In genomic region chr20:63831696-63832686, GRCh38 we compare ENCODE assay signal across 9 cellular contexts. TPM values are rescaled to one million over a fixed set of nuclear protein-coding genes. Genes with fewer than 3 reads are reported as not detected.
DNase-seq lines count a peak whose midpoint lies in the region; ATAC-seq and TF ChIP-seq lines count a peak whose summit lies in the region.
"Had no signal": no experiment of that assay in that cellular context is flagged by ENCODE, and none has a peak within 500 bp of the region (broad histone marks: within the 10 kb centered on the region; RNA-seq: fewer than 3 reads in every experiment).

No MANE protein-coding gene starts in this region.

- peak overlapping the region; percentile 84 for H3K14ac ChIP-seq in trophoblast cell (ENCODE audit: low read length)

- TF ChIP-seq POLR2A in Peyer's patch (IDR thresholded peaks at IDR 0.05) = no peak

- H3K79me1 ChIP-seq in trophoblast cell (ENCODE audit: low read length) = peaks cover 21% of the 10 kb centered on the region

- H3K27ac ChIP-seq in Peyer's patch = peak overlapping the region; percentile 53 to 76 (median 62)
- H3K27ac ChIP-seq in trophoblast cell (ENCODE audit: low read depth, low read length) = peak overlapping the region; percentile 50

- no CpG with 5 or more reads among the region's 124 CpGs for WGBS in trophoblast cell (ENCODE audit: extremely low coverage, insufficient coverage, insufficient read length)

- peak overlapping the region; percentile 94 for H2AFZ ChIP-seq in trophoblast cell (ENCODE audit: insufficient read depth, low read length, poor library complexity)

- peak overlapping the region; percentile 70 for H2BK120ac ChIP-seq in trophoblast cell (ENCODE audit: insufficient read depth, low read length, poor library complexity)

- intact Hi-C loops in Right ventricle myocardium superior (cut with DNase I) = no loop called here

- peak overlapping the region; percentile 97 for H3K4me2 ChIP-seq in trophoblast cell (ENCODE audit: low read length)

- peak overlapping the region; percentile 81 for H4K12ac ChIP-seq in trophoblast cell (ENCODE audit: low read depth, low read length)

- H2BK5ac ChIP-seq in trophoblast cell (ENCODE audit: low read depth, low read length, poor library complexity) = peak overlapping the region; percentile 53

- H3K27me3 ChIP-seq in H7 (ENCODE audit: control insufficient read depth, insufficient read depth, low read length) = peaks cover 23% of the 10 kb centered on the region
- peaks cover 0 to 18% of the 10 kb centered on the region in 2 donors for H3K27me3 ChIP-seq in Peyer's patch
- peaks cover 5% of the 10 kb centered on the region for H3K27me3 ChIP-seq in trophoblast cell (ENCODE audit: insufficient read depth, low read length)
- peaks cover 32% of the 10 kb centered on the region for H3K27me3 ChIP-seq in BE2C

- H4K91ac ChIP-seq in trophoblast cell (ENCODE audit: low read depth, low read length) = peak overlapping the region; percentile 92

- H3K18ac ChIP-seq in trophoblast cell (ENCODE audit: low read length) = peak overlapping the region; percentile 92

- H3K4ac ChIP-seq in trophoblast cell (ENCODE audit: low read depth, low read length) = peak overlapping the region; percentile 63

- peak overlapping the region; percentile 71 for H2AK5ac ChIP-seq in trophoblast cell (ENCODE audit: low read length)

- no peaks in the 10 kb centered on the region for H3K36me3 ChIP-seq in H7 (replicated peaks; ENCODE audit: control insufficient read depth, insufficient read depth, low read length)
- H3K36me3 ChIP-seq in Peyer's patch = no peaks in the 10 kb centered on the region
- H3K36me3 ChIP-seq in trophoblast cell (ENCODE audit: control insufficient read depth in 1 of 2, insufficient read depth in 2 of 2, low read length in 2 of 2) = no peaks in the 10 kb centered on the region
- no peaks in the 10 kb centered on the region for H3K36me3 ChIP-seq in BE2C

- H3K4me3 ChIP-seq in H7 (ENCODE audit: insufficient read depth, low read depth, low read length) (peak overlapping the region; percentile 49), Peyer's patch (peak overlapping the region; percentile 34 to 72 (median 62)), trophoblast cell (ENCODE audit: low read depth, low read length) (peak overlapping the region; percentile 80), BE2C (ENCODE audit: low read depth, low read length) (no peak overlapping the region; the same call in 1 of the 2 replicates)

- ATAC-seq in Right ventricle myocardium superior (ENCODE audit: poor library complexity) = peak; percentile 46

- DNase-seq in H7 (peak; percentile 89), Peyer's patch (peak in 2 of 3 donors; percentile 58 to 74), Right ventricle myocardium superior (peak; percentile 69), trophoblast cell (peak in 1 of 2 donors; percentile 38), AML-193 (lab: John Stamatoyannopoulos, UW) (no peak), SKM-1 treated with dmso at 0.1 percent for 144 hours (lab: John Stamatoyannopoulos, UW; ENCODE audit: unreplicated experiment) (no peak), medulla oblongata (ENCODE audit: extremely low spot score) (no peak), BE2C (no peak)

- H3K9me3 ChIP-seq in Peyer's patch = no peaks in the 10 kb centered on the region
- H3K9me3 ChIP-seq in trophoblast cell (ENCODE audit: insufficient read depth, low read depth, low read length) = no peaks in the 10 kb centered on the region
- no peaks in the 10 kb centered on the region for H3K9me3 ChIP-seq in BE2C

- H3K4me1 ChIP-seq in Peyer's patch = peaks cover 0 to 52% (median 11%) of the 10 kb centered on the region in 4 donors
- H3K4me1 ChIP-seq in trophoblast cell (ENCODE audit: control insufficient read depth in 1 of 2, insufficient read depth in 2 of 2, low read length in 2 of 2) = peaks cover 28 to 33% of the 10 kb centered on the region in 2 experiments
- peaks cover 4% of the 10 kb centered on the region; the same call in 1 of the 2 replicates for H3K4me1 ChIP-seq in BE2C

- peak overlapping the region; percentile 50 for H3K9ac ChIP-seq in trophoblast cell (ENCODE audit: low read length)

- H3K23ac ChIP-seq in trophoblast cell (ENCODE audit: low read length) = no peak overlapping the region

- TF ChIP-seq CTCF in Peyer's patch (IDR thresholded peaks at IDR 0.05) (peak in 1 of 6 experiments; percentile 9), BE2C (IDR thresholded peaks at IDR 0.05; ENCODE audit: low read depth, low read length) (no peak)

- H3K79me2 ChIP-seq in trophoblast cell (ENCODE audit: control insufficient read depth, insufficient read depth, low read length, poor library complexity) = peaks cover 8% of the 10 kb centered on the region

- peak overlapping the region; percentile 90 for H4K8ac ChIP-seq in trophoblast cell (ENCODE audit: low read depth, low read length)

- H2BK12ac ChIP-seq in trophoblast cell (ENCODE audit: low read length) = peak overlapping the region; percentile 53

RNA-seq across cellular contexts. Expression of gene ZBTB46, which starts 0.9 kb away (rescaled TPM):
- 13.5 and 20.0 TPM in 2 replicates for total RNA-seq in H7 (2014; rRNA removed; shearing (Covaris generic))
- 10 to 100 TPM in 1 of 4 donors, 1 to 10 TPM in 3; 1.9 to 33.0 (median 4.4) TPM for total RNA-seq in Peyer's patch
- total RNA-seq in Right ventricle myocardium superior = 13.5 TPM
- polyA plus RNA-seq in trophoblast cell (2013) = 5.9 and 6.3 TPM in 2 replicates
- polyA plus RNA-seq in BE2C (2012; ENCODE audit: insufficient read depth, insufficient read length, low read depth) = 3.7 TPM

RNA-seq across cellular contexts. Expression of gene ABHD16B, which starts 29.3 kb away (rescaled TPM):
- total RNA-seq in H7 (2014; rRNA removed; shearing (Covaris generic)) = not detected in 2 replicates
- total RNA-seq in Peyer's patch = not detected
- total RNA-seq in Right ventricle myocardium superior = not detected
- polyA plus RNA-seq in trophoblast cell (2013) = not detected in 2 replicates
- 9.8 TPM for polyA plus RNA-seq in BE2C (2012; ENCODE audit: insufficient read depth, insufficient read length, low read depth)
- total RNA-seq: M059J had no signal

RNA-seq across cellular contexts. Expression of gene TPD52L2, which starts 33.1 kb away (rescaled TPM):
- total RNA-seq in H7 (2014; rRNA removed; shearing (Covaris generic)) = 76.0 and 79.3 TPM in 2 replicates
- 10 to 100 TPM; 59.4 to 78.7 (median 65.1) TPM for total RNA-seq in Peyer's patch
- total RNA-seq in Right ventricle myocardium superior = 69.0 TPM
- 67.0 and 68.3 TPM in 2 replicates for polyA plus RNA-seq in trophoblast cell (2013)
- polyA plus RNA-seq in BE2C (2012; ENCODE audit: insufficient read depth, insufficient read length, low read depth) = 173 TPM

Comparison
In these comparisons a context has a peak if more than half of its experiments do, and no peak if none do; other contexts are left out.
1. DNase-seq: peak in H7 (single experiment), Peyer's patch (2 of 3) and Right ventricle myocardium superior (single experiment); none in AML-193 (0 of 2), SKM-1 treated with dmso at 0.1 percent for 144 hours (single experiment), medulla oblongata (single experiment) and BE2C (single experiment).